ENCODE assay signal across 24 cellular contexts in genomic region chr15:63948436-63948835, GRCh38.
DNase-seq lines count a peak whose midpoint lies in the region; TF ChIP-seq lines count a peak whose summit lies in the region.
"Had no signal": no experiment of that assay in that cellular context is flagged by ENCODE, and none has a peak within 500 bp of the region (broad histone marks: within the 10 kb centered on the region; RNA-seq: fewer than 3 reads in every experiment).

No MANE protein-coding gene starts in this region.

- peak; percentile 26 for DNase-seq in right atrium auricular region (ENCODE audit: low spot score)
- no peak for DNase-seq in cardiac septum (ENCODE audit: low spot score)
- DNase-seq in activated T-helper 2 cell treated with anti-CD3 and anti-CD28 coated beads, Interferon-gamma antibody, Interleukin-2, Interleukin-4, amounts not matched to agents 10 μg/mL and 5 μg/mL and 100 μg/mL, durations not matched to agents 14 hours and 24 hours and 36 hours (ENCODE audit: low spot score): peak; percentile 1
- peak; percentile 29 for DNase-seq in esophagus muscularis mucosa (ENCODE audit: extremely low spot score)
- no peak for DNase-seq in trophoblast cell
- no peak for DNase-seq in NCI-H1092 (lab: John Stamatoyannopoulos, UW)
- DNase-seq in SK-N-SH: no peak
- DNase-seq: CD8-positive, alpha-beta memory T cell; DMS 273 treated with DMSO at 0.1 percent for 48 hours; DMS79; EL; GDM1; GOT3; NCI-H1048; NCI-H1417 treated with DMSO at 0.1 percent for 48 hours; NCI-H1694 treated with DMSO at 0.1 percent for 48 hours; NCI-H2081; NCI-H2227 treated with DMSO at 0.1 percent for 48 hours; NCI-H69; Peyer's patch; SHP77 treated with DMSO at 0.1 percent for 48 hours had no signal

- H2BK120ac ChIP-seq in trophoblast cell (ENCODE audit: insufficient read depth, low read length, poor library complexity): no peak overlapping the region

- H3K4me1 ChIP-seq in right atrium auricular region (peaks cover 0 to 22% of the 10 kb centered on the region in 2 donors), esophagus muscularis mucosa (peaks cover 6 to 25% (median 22%) of the 10 kb centered on the region in 4 donors), subcutaneous abdominal adipose tissue (ENCODE audit: control insufficient read depth in 5 of 5, insufficient read depth in 5 of 5, low read length in 5 of 5) (peaks cover 3 to 21% (median 17%) of the 10 kb centered on the region in 5 donors), trophoblast cell (ENCODE audit: control insufficient read depth in 1 of 2, insufficient read depth in 2 of 2, low read length in 2 of 2) (peaks cover 0 to 4% of the 10 kb centered on the region in 2 experiments), SK-N-SH (ENCODE audit: control insufficient read depth in 1 of 2, insufficient read depth in 2 of 2, low read depth in 1 of 2, low read length in 1 of 2) (peaks cover 0 to 5% of the 10 kb centered on the region in 2 experiments; a peak in 1 of 4 replicates)

- H3K27me3 ChIP-seq in right atrium auricular region (no peaks in the 10 kb centered on the region), esophagus muscularis mucosa (no peaks in the 10 kb centered on the region), subcutaneous abdominal adipose tissue (ENCODE audit: control insufficient read depth in 5 of 5, insufficient read depth in 4 of 5, low read length in 5 of 5) (no peaks in the 10 kb centered on the region), trophoblast cell (ENCODE audit: insufficient read depth, low read length) (no peaks in the 10 kb centered on the region), SK-N-SH (ENCODE audit: insufficient read depth) (no peaks in the 10 kb centered on the region)
- H3K27me3 ChIP-seq: Peyer's patch had no signal

- intact Hi-C loops in cardiac septum (cut with DNase I): loop anchor here (5.0 kb wide), 1 partner anchor 99 kb away; the partner anchor contains the start of gene DAPK2
- intact Hi-C loops in activated T-helper 2 cell treated with anti-CD3 and anti-CD28 coated beads, Interferon-gamma antibody, Interleukin-2, Interleukin-4, amounts not matched to agents 10 μg/mL and 5 μg/mL and 100 μg/mL, durations not matched to agents 14 hours and 24 hours and 36 hours (cut with micrococcal nuclease): loop anchor here (10.0 kb wide), 1 partner anchor 96 kb away; the partner anchor contains the start of gene DAPK2
- intact Hi-C loops in esophagus muscularis mucosa (cut with DNase I): loop anchor here (5.0 kb wide), 1 partner anchor 99 kb away; the partner anchor contains the start of gene DAPK2

- no peak for TF ChIP-seq RAD21 in SK-N-SH (IDR thresholded peaks at IDR 0.05; ENCODE audit: low read length)

- H4K91ac ChIP-seq in trophoblast cell (ENCODE audit: low read depth, low read length): no peak overlapping the region

- H3K9me2 ChIP-seq in SK-N-SH: no peaks in the 10 kb centered on the region

- H2AFZ ChIP-seq in trophoblast cell (ENCODE audit: insufficient read depth, low read length, poor library complexity) (no peak overlapping the region), SK-N-SH (ENCODE audit: low read depth) (no peak overlapping the region)

- H3K4me3 Mint-ChIP-seq in activated T-helper 2 cell treated with anti-CD3 and anti-CD28 coated beads, Interferon-gamma antibody, Interleukin-2, Interleukin-4, amounts not matched to agents 10 μg/mL and 5 μg/mL and 100 μg/mL, durations not matched to agents 14 hours and 24 hours and 36 hours (ENCODE audit: low read depth): no peak overlapping the region
- H3K4me3 Mint-ChIP-seq: CD14-positive monocyte; CD8-positive, alpha-beta memory T cell; IgD-negative memory B cell had no signal

- no peak overlapping the region for H2BK5ac ChIP-seq in trophoblast cell (ENCODE audit: low read depth, low read length, poor library complexity)

- no peaks in the 10 kb centered on the region for H3K36me3 ChIP-seq in right atrium auricular region
- H3K36me3 ChIP-seq in esophagus muscularis mucosa: no peaks in the 10 kb centered on the region
- H3K36me3 ChIP-seq in subcutaneous abdominal adipose tissue (ENCODE audit: control insufficient read depth in 5 of 5, insufficient read depth in 5 of 5, low read length in 5 of 5): peaks cover 0 to 6% (median 0%) of the 10 kb centered on the region in 5 donors
- H3K36me3 ChIP-seq in trophoblast cell (ENCODE audit: control insufficient read depth in 1 of 2, insufficient read depth in 2 of 2, low read length in 2 of 2): no peaks in the 10 kb centered on the region
- no peaks in the 10 kb centered on the region for H3K36me3 ChIP-seq in SK-N-SH (replicated peaks in 1 of 2; ENCODE audit: control insufficient read depth in 1 of 2, insufficient read depth in 2 of 2, low read length in 1 of 2)
- H3K36me3 ChIP-seq: Peyer's patch had no signal

- H4K20me1 ChIP-seq in SK-N-SH (ENCODE audit: insufficient read depth): no peaks in the 10 kb centered on the region

- peaks cover 12% of the 10 kb centered on the region for H3K4me1 Mint-ChIP-seq in activated T-helper 2 cell treated with anti-CD3 and anti-CD28 coated beads, Interferon-gamma antibody, Interleukin-2, Interleukin-4, amounts not matched to agents 10 μg/mL and 5 μg/mL and 100 μg/mL, durations not matched to agents 14 hours and 24 hours and 36 hours (ENCODE audit: low read depth)

- TF ChIP-seq CTCF in right atrium auricular region (IDR thresholded peaks at IDR 0.05): no peak
- no peak for TF ChIP-seq CTCF in esophagus muscularis mucosa (IDR thresholded peaks at IDR 0.05)
- TF ChIP-seq CTCF in SK-N-SH (IDR thresholded peaks at IDR 0.05): no peak

- H2BK12ac ChIP-seq in trophoblast cell (ENCODE audit: low read length): no peak overlapping the region

- no peak for TF ChIP-seq POLR2A in esophagus muscularis mucosa (IDR thresholded peaks at IDR 0.05; ENCODE audit: low read depth)

- H3K79me1 ChIP-seq in trophoblast cell (ENCODE audit: low read length): no peaks in the 10 kb centered on the region

- TF ChIP-seq EP300 in esophagus muscularis mucosa (IDR thresholded peaks at IDR 0.05) (no peak), SK-N-SH (IDR thresholded peaks at IDR 0.05; ENCODE audit: borderline replicate concordance in 1 of 2, low read depth in 1 of 2, low read length in 1 of 2) (no peak)

- H3K18ac ChIP-seq in trophoblast cell (ENCODE audit: low read length): no peak overlapping the region

- CTCF ChIA-PET in SK-N-SH (lab: Yijun Ruan, JAX): interaction anchor here (1.2 kb wide), 1 partner anchor 119 kb away, joined by 3 read pairs; no protein-coding TSS in a partner anchor

- H3K36me3 Mint-ChIP-seq in activated T-helper 2 cell treated with anti-CD3 and anti-CD28 coated beads, Interferon-gamma antibody, Interleukin-2, Interleukin-4, amounts not matched to agents 10 μg/mL and 5 μg/mL and 100 μg/mL, durations not matched to agents 14 hours and 24 hours and 36 hours (ENCODE audit: low read depth): no peaks in the 10 kb centered on the region
- H3K36me3 Mint-ChIP-seq: CD14-positive monocyte; CD8-positive, alpha-beta memory T cell had no signal

- H3K4me3 ChIP-seq in right atrium auricular region (no peak overlapping the region), esophagus muscularis mucosa (no peak overlapping the region), subcutaneous abdominal adipose tissue (ENCODE audit: low read depth in 1 of 5, low read length in 5 of 5) (no peak overlapping the region), trophoblast cell (ENCODE audit: low read depth, low read length) (no peak overlapping the region), SK-N-SH (ENCODE audit: low read depth in 2 of 2, low read length in 1 of 2) (no peak overlapping the region)
- H3K4me3 ChIP-seq: Peyer's patch had no signal

- H3K4me2 ChIP-seq in trophoblast cell (ENCODE audit: low read length) (no peak overlapping the region), SK-N-SH (no peak overlapping the region)

- H3K9me3 ChIP-seq in right atrium auricular region: no peaks in the 10 kb centered on the region
- H3K9me3 ChIP-seq in esophagus muscularis mucosa: no peaks in the 10 kb centered on the region
- no peaks in the 10 kb centered on the region for H3K9me3 ChIP-seq in subcutaneous abdominal adipose tissue (ENCODE audit: control insufficient read depth in 5 of 5, low read length in 5 of 5)
- H3K9me3 ChIP-seq in trophoblast cell (ENCODE audit: insufficient read depth, low read depth, low read length): peaks cover 2% of the 10 kb centered on the region
- H3K9me3 ChIP-seq in SK-N-SH: no peaks in the 10 kb centered on the region
- H3K9me3 ChIP-seq: Peyer's patch had no signal

- no peak overlapping the region for H2AK5ac ChIP-seq in trophoblast cell (ENCODE audit: low read length)

- H3K9me3 Mint-ChIP-seq in activated T-helper 2 cell treated with anti-CD3 and anti-CD28 coated beads, Interferon-gamma antibody, Interleukin-2, Interleukin-4, amounts not matched to agents 10 μg/mL and 5 μg/mL and 100 μg/mL, durations not matched to agents 14 hours and 24 hours and 36 hours: no peaks in the 10 kb centered on the region
- H3K9me3 Mint-ChIP-seq: CD14-positive monocyte; CD8-positive, alpha-beta memory T cell; IgD-negative memory B cell had no signal

- H3K4ac ChIP-seq in trophoblast cell (ENCODE audit: low read depth, low read length): no peak overlapping the region

- no peak overlapping the region for H3K23ac ChIP-seq in trophoblast cell (ENCODE audit: low read length)

- H3K27ac ChIP-seq in right atrium auricular region (peak overlapping the region in 1 of 2 donors; percentile 8), esophagus muscularis mucosa (replicated peaks in 1 of 4) (no peak overlapping the region), subcutaneous abdominal adipose tissue (ENCODE audit: low read depth, low read length) (peak overlapping the region; percentile 16), trophoblast cell (ENCODE audit: low read depth, low read length) (no peak overlapping the region), SK-N-SH (ENCODE audit: low read depth in 2 of 2, low read length in 1 of 2) (no peak overlapping the region)
- H3K27ac ChIP-seq: Peyer's patch had no signal

- no peak overlapping the region for H4K12ac ChIP-seq in trophoblast cell (ENCODE audit: low read depth, low read length)

- H4K8ac ChIP-seq in trophoblast cell (ENCODE audit: low read depth, low read length): no peak overlapping the region

- WGBS in esophagus muscularis mucosa: 95% methylated on average over 5 of the region's 5 CpGs
- WGBS in trophoblast cell (ENCODE audit: extremely low coverage, insufficient coverage, insufficient read length): no CpG with 5 or more reads among the region's 5 CpGs
- 93% methylated on average over 5 of the region's 5 CpGs for WGBS in SK-N-SH (ENCODE audit: low lambda C conversion rate)

- H3K9ac ChIP-seq in subcutaneous abdominal adipose tissue (ENCODE audit: low read length in 5 of 5): no peak overlapping the region
- H3K9ac ChIP-seq in trophoblast cell (ENCODE audit: low read length): no peak overlapping the region
- H3K9ac ChIP-seq in SK-N-SH: no peak overlapping the region

- POLR2A ChIA-PET in SK-N-SH (lab: Yijun Ruan, JAX): no interaction called here

- H3K27me3 Mint-ChIP-seq in activated T-helper 2 cell treated with anti-CD3 and anti-CD28 coated beads, Interferon-gamma antibody, Interleukin-2, Interleukin-4, amounts not matched to agents 10 μg/mL and 5 μg/mL and 100 μg/mL, durations not matched to agents 14 hours and 24 hours and 36 hours (ENCODE audit: low read depth): no peaks in the 10 kb centered on the region

- no peaks in the 10 kb centered on the region for H3K79me2 ChIP-seq in trophoblast cell (ENCODE audit: control insufficient read depth, insufficient read depth, low read length, poor library complexity)
- H3K79me2 ChIP-seq in SK-N-SH (ENCODE audit: insufficient read depth): no peaks in the 10 kb centered on the region

- H3F3A ChIP-seq in SK-N-SH (replicated peaks; ENCODE audit: insufficient read depth): peaks cover 24% of the 10 kb centered on the region

- H3K14ac ChIP-seq in trophoblast cell (ENCODE audit: low read length): no peak overlapping the region

- H3K27ac Mint-ChIP-seq in activated T-helper 2 cell treated with anti-CD3 and anti-CD28 coated beads, Interferon-gamma antibody, Interleukin-2, Interleukin-4, amounts not matched to agents 10 μg/mL and 5 μg/mL and 100 μg/mL, durations not matched to agents 14 hours and 24 hours and 36 hours: no peak overlapping the region
- H3K27ac Mint-ChIP-seq: CD14-positive monocyte had no signal

Comparison
In these comparisons a context has a peak if more than half of its experiments do, and no peak if none do; other contexts are left out.
1. DNase-seq: peak in right atrium auricular region (single experiment), activated T-helper 2 cell treated with anti-CD3 and anti-CD28 coated beads, Interferon-gamma antibody, Interleukin-2, Interleukin-4, amounts not matched to agents 10 μg/mL and 5 μg/mL and 100 μg/mL, durations not matched to agents 14 hours and 24 hours and 36 hours (single experiment) and esophagus muscularis mucosa (single experiment); none in cardiac septum (single experiment), trophoblast cell (0 of 2), NCI-H1092 (single experiment) and SK-N-SH (single experiment).